24 cellular contexts compared by ENCODE assay signal in the genomic region with DNA sequence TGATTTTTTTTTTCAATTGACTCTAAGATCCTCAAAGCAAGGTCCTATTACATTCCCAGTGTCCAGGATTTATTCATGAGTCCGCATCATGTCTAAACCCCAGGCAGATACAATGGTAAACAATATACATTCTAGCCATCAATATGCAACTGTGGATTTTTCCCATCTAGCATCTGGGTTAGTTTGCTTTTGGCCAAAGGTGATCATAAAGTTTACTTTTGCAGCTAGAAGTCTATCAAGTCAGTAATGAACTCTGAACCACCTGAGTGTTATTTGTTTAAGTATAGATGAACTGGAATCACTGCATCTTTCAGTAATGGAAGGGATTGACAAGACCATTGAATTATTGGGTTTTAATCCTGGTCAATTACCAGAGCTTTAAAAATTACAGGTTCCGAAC.
"Had no signal": no experiment of that assay in that cellular context is flagged by ENCODE, and none has a peak within 500 bp of the region (broad histone marks: within the 10 kb centered on the region; RNA-seq: fewer than 3 reads in every experiment).

No MANE protein-coding gene starts in this region.

- H3K4me2 ChIP-seq: neural progenitor cell had no signal

- H3K79me2 ChIP-seq: parathyroid adenoma had no signal

- H3K9ac ChIP-seq: neural progenitor cell, parathyroid adenoma had no signal

- H3K4me3 ChIP-seq: neural progenitor cell, ovary, psoas muscle, skin epidermis, stomach, thoracic aorta, thyroid gland, tibial nerve, upper lobe of left lung, vagina had no signal

- FAIRE-seq: urothelium cell line had no signal

- H3K27ac ChIP-seq: neural progenitor cell, ovary, parathyroid adenoma, psoas muscle, stomach, thoracic aorta, tibial nerve, upper lobe of left lung, vagina had no signal

- H2AFZ ChIP-seq: neural progenitor cell, parathyroid adenoma had no signal

- ATAC-seq: natural killer cell; psoas muscle; right cardiac atrium; sciatic nerve; stimulated activated effector memory CD8-positive, alpha-beta T cell treated with anti-CD3 and anti-CD28 coated beads, Interleukin-12 subunit alpha, Interleukin-12 subunit beta, amount 100 ng/mL, for 72 hours; stimulated activated naive B cell treated with anti-CD40 and anti-IgM and Interleukin-4, amounts not matched to agents 10 μg/mL and 1 μg/mL and 100 μg/mL, for 72 hours had no signal

- H3K36me3 ChIP-seq: neural progenitor cell, ovary, stomach, thoracic aorta, thyroid gland, tibial nerve, upper lobe of left lung, vagina had no signal

- H3K9me3 ChIP-seq: ovary, psoas muscle, stomach, thoracic aorta, thyroid gland, tibial nerve, upper lobe of left lung, vagina had no signal

- H3K4me1 ChIP-seq: parathyroid adenoma, vagina had no signal

- DNase-seq: natural killer cell; occipital lobe; ovary; psoas muscle; right cardiac atrium; stimulated activated CD4-positive, alpha-beta T cell treated with anti-CD3 and anti-CD28 coated beads, Interleukin-15, amount 100 ng/mL, for 24 hours; stimulated activated CD4-positive, alpha-beta T cell treated with anti-CD3 and anti-CD28 coated beads, Interleukin-2, amount 100 ng/mL, for 24 hours; stimulated activated CD4-positive, alpha-beta T cell treated with anti-CD3 and anti-CD28 coated beads, Interleukin-2, amount 100 ng/mL, for 48 hours; stimulated activated CD4-positive, alpha-beta T cell treated with anti-CD3 and anti-CD28 coated beads, Interleukin-4, amount 100 ng/mL, for 24 hours; stimulated activated naive B cell treated with anti-CD40 and anti-IgM and Interleukin-4, amounts not matched to agents 10 μg/mL and 1 μg/mL and 100 μg/mL, for 72 hours; stimulated activated naive CD4-positive, alpha-beta T cell treated with Interleukin-2 at 50 U/mL for 16 hours; stomach; thyroid gland; trophoblast cell; upper lobe of left lung had no signal

- H3K27me3 ChIP-seq: neural progenitor cell, ovary, stomach, thyroid gland, tibial nerve, upper lobe of left lung, vagina had no signal
